ENCODE assay signal across 20 cellular contexts in genomic region chr10:86197166-86197790, GRCh38.
"Had no signal": no experiment of that assay in that cellular context is flagged by ENCODE, and none has a peak within 500 bp of the region (broad histone marks: within the 10 kb centered on the region; RNA-seq: fewer than 3 reads in every experiment).

No MANE protein-coding gene starts in this region.

- H3K27ac ChIP-seq: dorsolateral prefrontal cortex, heart left ventricle, neural progenitor cell, parathyroid adenoma, psoas muscle, right lobe of liver, skin epidermis, tibial nerve had no signal

- H3K9me3 Mint-ChIP-seq: central memory CD8-positive, alpha-beta T cell; natural killer cell treated with Interleukin-12 subunit alpha and Interleukin-12 subunit beta and Interleukin-15 and Interleukin-18, amount 100 ng/mL, for 72 hours; neural progenitor cell had no signal

- H3K36me3 ChIP-seq: heart left ventricle, neural progenitor cell, right lobe of liver, tibial nerve had no signal

- H3K4me2 ChIP-seq: neural progenitor cell had no signal

- H3K4me3 ChIP-seq: dorsolateral prefrontal cortex, heart left ventricle, neural progenitor cell, psoas muscle, right lobe of liver, skin epidermis, tibial nerve had no signal

- H3K4me1 ChIP-seq: heart left ventricle, neural progenitor cell, parathyroid adenoma, psoas muscle, right lobe of liver, tibial nerve had no signal

- H3K4me1 Mint-ChIP-seq: central memory CD8-positive, alpha-beta T cell; neural progenitor cell had no signal

- H3K27me3 ChIP-seq: dorsolateral prefrontal cortex, heart left ventricle, neural progenitor cell, right lobe of liver, tibial nerve had no signal

- H3K9me3 ChIP-seq: psoas muscle, right lobe of liver, tibial nerve had no signal

- H3K4me3 Mint-ChIP-seq: central memory CD8-positive, alpha-beta T cell; natural killer cell treated with Interleukin-12 subunit alpha and Interleukin-12 subunit beta and Interleukin-15 and Interleukin-18, amount 100 ng/mL, for 72 hours; neural progenitor cell had no signal

- ATAC-seq: heart left ventricle; natural killer cell treated with Interleukin-12 subunit alpha and Interleukin-12 subunit beta and Interleukin-15 and Interleukin-18, amount 100 ng/mL, for 72 hours; psoas muscle; right lobe of liver had no signal

- H3K36me3 Mint-ChIP-seq: natural killer cell treated with Interleukin-12 subunit alpha and Interleukin-12 subunit beta and Interleukin-15 and Interleukin-18, amount 100 ng/mL, for 72 hours; neural progenitor cell had no signal

- H3K79me2 ChIP-seq: parathyroid adenoma had no signal

- H2AFZ ChIP-seq: neural progenitor cell, parathyroid adenoma had no signal

- DNase-seq: cortex of kidney; effector CD8-positive, alpha-beta T cell; foreskin melanocyte; heart left ventricle; hippocampal formation; kidney glomerular epithelial cell; mammary epithelial cell; nucleus accumbens; psoas muscle; retina; stimulated activated CD4-positive, alpha-beta T cell treated with anti-CD3 and anti-CD28 coated beads, Interleukin-12 subunit alpha, Interleukin-12 subunit beta, amount 100 ng/mL, for 4 hours; stimulated activated naive CD4-positive, alpha-beta T cell had no signal

- H3K27ac Mint-ChIP-seq: natural killer cell treated with Interleukin-12 subunit alpha and Interleukin-12 subunit beta and Interleukin-15 and Interleukin-18, amount 100 ng/mL, for 72 hours; neural progenitor cell had no signal
